14 cellular contexts compared by ENCODE assay signal in genomic region chr2:176067587-176068002, GRCh38. TPM values are rescaled to one million over a fixed set of nuclear protein-coding genes. Genes with fewer than 3 reads are reported as not detected.
DNase-seq lines count a peak whose midpoint lies in the region; ATAC-seq, FAIRE-seq and TF ChIP-seq lines count a peak whose summit lies in the region.
"Had no signal": no experiment of that assay in that cellular context is flagged by ENCODE, and none has a peak within 500 bp of the region (broad histone marks: within the 10 kb centered on the region; RNA-seq: fewer than 3 reads in every experiment).

No MANE protein-coding gene starts in this region.

- TF ChIP-seq CTCF in GM13976 (IDR thresholded peaks at IDR 0.05; ENCODE audit: borderline replicate concordance, control extremely low read depth, extremely low read depth, insufficient read depth, missing control alignments) (no peak), dorsolateral prefrontal cortex (IDR thresholded peaks at IDR 0.05 in 54 of 56, conservative IDR thresholded peaks at IDR 0.05 in 2 of 56; ENCODE audit: low read depth in 1 of 56, partially characterized antibody in 56 of 56) (no peak)

- intact Hi-C loops in dorsolateral prefrontal cortex (cut with DNase I) (no loop called here), sciatic nerve (cut with DNase I) (no loop called here)

- H3K27me3 ChIP-seq in dorsolateral prefrontal cortex: peaks cover 20 to 100% (median 80%) of the 10 kb centered on the region in 45 donors

- no peak overlapping the region for H3K27ac ChIP-seq in dorsolateral prefrontal cortex
- H3K27ac ChIP-seq: uterus had no signal

- DNase-seq in GM13976 (ENCODE audit: low spot score) (peak; percentile 28), dorsolateral prefrontal cortex (no peak), left lobe of liver (ENCODE audit: low spot score) (no peak), sciatic nerve (ENCODE audit: low spot score) (no peak), GM19239 (ENCODE audit: insufficient read length, low spot score) (no peak), globus pallidus (ENCODE audit: low spot score) (no peak)
- DNase-seq: CD4-positive, CD25-positive, alpha-beta regulatory T cell; effector memory CD4-positive, alpha-beta T cell; NCI-H2081; uterus had no signal

- in situ Hi-C loops in GM13976 (cut with MboI; ENCODE audit: low sequenced_read_pairs, unreplicated experiment): no loop called here

- peak overlapping the region in 49 of 59 donors; percentile 7 to 64 (median 34) for H3K4me3 ChIP-seq in dorsolateral prefrontal cortex

- no peak for FAIRE-seq in GM19239 (lab: Jason Lieb, UNC)

- peak; percentile 82 for ATAC-seq in left lobe of liver
- peak; percentile 43 for ATAC-seq in sciatic nerve
- ATAC-seq in GM21786 (IDR thresholded peaks at IDR 0.05; ENCODE audit: unreplicated experiment): no peak
- ATAC-seq in SK-N-SH treated with all-trans-retinoic acid at 6 μM for 48 hours: no peak

TF ChIP-seq in SK-N-SH treated with all-trans-retinoic acid at 6 μM for 48 hours, 23 proteins besides CTCF, POLR2A, EP300 and RAD21:
- TF ChIP-seq TSHZ2 (CRISPR knock-in tag; IDR thresholded peaks at IDR 0.05) (no peak), ISL1 (CRISPR knock-in tag; IDR thresholded peaks at IDR 0.05) (no peak), ARNTL (CRISPR knock-in tag; IDR thresholded peaks at IDR 0.05; ENCODE audit: borderline replicate concordance, low read depth) (no peak), OSR1 (CRISPR knock-in tag; IDR thresholded peaks at IDR 0.05) (no peak), ZNF565 (CRISPR knock-in tag; conservative IDR thresholded peaks at IDR 0.05; ENCODE audit: low read depth) (no peak), POU6F1 (CRISPR knock-in tag; IDR thresholded peaks at IDR 0.05; ENCODE audit: borderline replicate concordance, low read depth) (no peak), BACH2 (CRISPR knock-in tag; IDR thresholded peaks at IDR 0.05; ENCODE audit: borderline replicate concordance) (no peak)
TF ChIP-seq in SK-N-SH treated with all-trans-retinoic acid at 6 μM for 48 hours: peak in this region for 0.

RNA-seq across cellular contexts. Expression of gene EVX2, which starts 16.2 kb away (rescaled TPM):
- under 1 TPM in 1 of 120 experiments, not detected in 119; 0.13 TPM for total RNA-seq in dorsolateral prefrontal cortex
- not detected for total RNA-seq in left lobe of liver
- not detected for total RNA-seq in sciatic nerve
- total RNA-seq: CD4-positive, CD25-positive, alpha-beta regulatory T cell; H4; T-helper 2 cell treated with Interferon-gamma antibody and Interleukin-4, amounts not matched to agents 100 ng/mL and 5 ng/mL, for 36 hours had no signal

RNA-seq across cellular contexts. Expression of gene HOXD13, which starts 24.9 kb away (rescaled TPM):
- not detected for total RNA-seq in dorsolateral prefrontal cortex
- not detected for total RNA-seq in left lobe of liver
- not detected for total RNA-seq in sciatic nerve
- total RNA-seq: CD4-positive, CD25-positive, alpha-beta regulatory T cell; T-helper 2 cell treated with Interferon-gamma antibody and Interleukin-4, amounts not matched to agents 100 ng/mL and 5 ng/mL, for 36 hours had no signal

RNA-seq across cellular contexts. Expression of gene HOXD12, which starts 32.0 kb away (rescaled TPM):
- total RNA-seq in dorsolateral prefrontal cortex: not detected
- not detected for total RNA-seq in left lobe of liver
- not detected for total RNA-seq in sciatic nerve
- total RNA-seq: CD4-positive, CD25-positive, alpha-beta regulatory T cell; H4; T-helper 2 cell treated with Interferon-gamma antibody and Interleukin-4, amounts not matched to agents 100 ng/mL and 5 ng/mL, for 36 hours had no signal

RNA-seq across cellular contexts. Expression of gene HOXD11, which starts 39.5 kb away (rescaled TPM):
- not detected for total RNA-seq in dorsolateral prefrontal cortex
- not detected for total RNA-seq in left lobe of liver
- 0.40 TPM for total RNA-seq in sciatic nerve
- total RNA-seq: CD4-positive, CD25-positive, alpha-beta regulatory T cell; H4; T-helper 2 cell treated with Interferon-gamma antibody and Interleukin-4, amounts not matched to agents 100 ng/mL and 5 ng/mL, for 36 hours had no signal

RNA-seq across cellular contexts. Expression of gene HOXD10, which starts 49.0 kb away (rescaled TPM):
- total RNA-seq in dorsolateral prefrontal cortex: under 1 TPM in 1 of 120 experiments, not detected in 119; 0.24 TPM
- total RNA-seq in left lobe of liver: not detected
- total RNA-seq in sciatic nerve: 1.9 TPM
- total RNA-seq: CD4-positive, CD25-positive, alpha-beta regulatory T cell; H4; T-helper 2 cell treated with Interferon-gamma antibody and Interleukin-4, amounts not matched to agents 100 ng/mL and 5 ng/mL, for 36 hours had no signal

Comparison
In these comparisons a context has a peak if more than half of its experiments do, and no peak if none do; other contexts are left out.
1. ATAC-seq: peak in left lobe of liver (single experiment) and sciatic nerve (single experiment); none in GM21786 (single experiment) and SK-N-SH treated with all-trans-retinoic acid at 6 μM for 48 hours (single experiment).